In genomic region chr6:169961772-169962561, GRCh38 we compare ENCODE assay signal across 8 cellular contexts.
DNase-seq lines count a peak whose midpoint lies in the region; ATAC-seq and TF ChIP-seq lines count a peak whose summit lies in the region.

No MANE protein-coding gene starts in this region.

- H3K9me3 ChIP-seq in WERI-Rb-1 (ENCODE audit: severe bottlenecking) = no peaks in the 10 kb centered on the region
- H3K9me3 ChIP-seq in mesenchymal stem cell (ENCODE audit: control insufficient read depth, low read length) = no peaks in the 10 kb centered on the region

- no peak overlapping the region for H2BK15ac ChIP-seq in mesenchymal stem cell (ENCODE audit: low read depth, poor library complexity, severe bottlenecking)

- H3K4me2 ChIP-seq in mesenchymal stem cell (ENCODE audit: low read length, poor library complexity, severe bottlenecking) = no peak overlapping the region

- H3K23ac ChIP-seq in mesenchymal stem cell (ENCODE audit: low read length in 2 of 2) = no peak overlapping the region

- no peak overlapping the region for H3K4ac ChIP-seq in mesenchymal stem cell (ENCODE audit: low read depth in 1 of 2, low read length in 2 of 2)

- H3K79me1 ChIP-seq in mesenchymal stem cell (replicated peaks; ENCODE audit: low read length, poor library complexity, severe bottlenecking) = no peaks in the 10 kb centered on the region

- WGBS in mesenchymal stem cell = 20% methylated on average over 74 of the region's 75 CpGs

- no peak overlapping the region for H3K14ac ChIP-seq in mesenchymal stem cell (ENCODE audit: low read length in 2 of 2)

- no peak overlapping the region for H2BK5ac ChIP-seq in mesenchymal stem cell (ENCODE audit: low read depth, low read length, poor library complexity, severe bottlenecking)

- no peak overlapping the region for H4K91ac ChIP-seq in mesenchymal stem cell (ENCODE audit: low read length)

- no peak overlapping the region for H3K27ac Mint-ChIP-seq in dendritic cell treated with granulocyte-macrophage colony-stimulating factor and Interleukin-4, amounts not matched to agents 40 ng/mL and 50 ng/mL, for 4 days
- peak overlapping the region; percentile 82 to 89 for H3K27ac Mint-ChIP-seq in stimulated activated naive CD8-positive, alpha-beta T cell treated with anti-CD3 and anti-CD28 coated beads, Interleukin-15, amount 100 ng/mL, for 72 hours

- DNase-seq in WERI-Rb-1 = no peak
- DNase-seq in mesenchymal stem cell = no peak
- DNase-seq in stimulated activated naive CD8-positive, alpha-beta T cell treated with anti-CD3 and anti-CD28 coated beads, Interleukin-15, amount 100 ng/mL, for 72 hours = peak; percentile 50 to 56
- no peak for DNase-seq in NCI-H446 treated with DMSO at 0.1 percent for 48 hours (lab: John Stamatoyannopoulos, UW)
- DNase-seq in HuH-7 (ENCODE audit: low spot score) = no peak
- no peak for DNase-seq in NCI-H2107 treated with DMSO at 0.1 percent for 48 hours (lab: John Stamatoyannopoulos, UW; ENCODE audit: unreplicated experiment)

- no peaks in the 10 kb centered on the region for H3K36me3 Mint-ChIP-seq in dendritic cell treated with granulocyte-macrophage colony-stimulating factor and Interleukin-4, amounts not matched to agents 40 ng/mL and 50 ng/mL, for 4 days (ENCODE audit: low read depth)

- no peak overlapping the region for H2BK12ac ChIP-seq in mesenchymal stem cell (ENCODE audit: low read length in 2 of 2)

- no peak overlapping the region for H3K18ac ChIP-seq in mesenchymal stem cell (ENCODE audit: low read depth in 1 of 2, low read length in 2 of 2)

- H3K27ac ChIP-seq in WERI-Rb-1 (no peak overlapping the region), mesenchymal stem cell (ENCODE audit: low read length, poor library complexity, severe bottlenecking) (no peak overlapping the region)

- no peak overlapping the region for H2AFZ ChIP-seq in mesenchymal stem cell (ENCODE audit: low read depth, low read length)

- peaks cover 3% of the 10 kb centered on the region for H3K4me1 ChIP-seq in mesenchymal stem cell (ENCODE audit: control insufficient read depth, insufficient read depth, low read depth, low read length)

- ATAC-seq in stimulated activated naive CD8-positive, alpha-beta T cell treated with anti-CD3 and anti-CD28 coated beads, Interleukin-15, amount 100 ng/mL, for 72 hours = peak; percentile 66
- no peak for ATAC-seq in HG03108 (IDR thresholded peaks at IDR 0.05; ENCODE audit: unreplicated experiment)

- no peaks in the 10 kb centered on the region for H3K27me3 ChIP-seq in WERI-Rb-1 (ENCODE audit: insufficient read depth, low read depth, severe bottlenecking)
- H3K27me3 ChIP-seq in mesenchymal stem cell (ENCODE audit: control insufficient read depth in 1 of 2, insufficient read depth in 1 of 2, low read length in 2 of 2) = peaks cover 25 to 53% of the 10 kb centered on the region in 2 experiments

- peak overlapping the region; percentile 60 for H3K9ac ChIP-seq in mesenchymal stem cell (ENCODE audit: low read length)

- 0 out of 2 replicates have a peak, but pooled peaks have one; percentile 4 for TF ChIP-seq CTCF in WERI-Rb-1 (IDR thresholded peaks at IDR 0.05; ENCODE audit: low read depth, low read length)

- no peaks in the 10 kb centered on the region for H3K9me3 Mint-ChIP-seq in dendritic cell treated with granulocyte-macrophage colony-stimulating factor and Interleukin-4, amounts not matched to agents 40 ng/mL and 50 ng/mL, for 4 days
- H3K9me3 Mint-ChIP-seq in stimulated activated naive CD8-positive, alpha-beta T cell treated with anti-CD3 and anti-CD28 coated beads, Interleukin-15, amount 100 ng/mL, for 72 hours = no peaks in the 10 kb centered on the region

- H3K4me1 Mint-ChIP-seq in dendritic cell treated with granulocyte-macrophage colony-stimulating factor and Interleukin-4, amounts not matched to agents 40 ng/mL and 50 ng/mL, for 4 days (ENCODE audit: low read depth) = peaks cover 12% of the 10 kb centered on the region
- H3K4me1 Mint-ChIP-seq in stimulated activated naive CD8-positive, alpha-beta T cell treated with anti-CD3 and anti-CD28 coated beads, Interleukin-15, amount 100 ng/mL, for 72 hours = peaks cover 28% of the 10 kb centered on the region

- H3K27me3 Mint-ChIP-seq in dendritic cell treated with granulocyte-macrophage colony-stimulating factor and Interleukin-4, amounts not matched to agents 40 ng/mL and 50 ng/mL, for 4 days = peaks cover 31% of the 10 kb centered on the region
- H3K27me3 Mint-ChIP-seq in stimulated activated naive CD8-positive, alpha-beta T cell treated with anti-CD3 and anti-CD28 coated beads, Interleukin-15, amount 100 ng/mL, for 72 hours = peaks cover 19% of the 10 kb centered on the region

- no peak overlapping the region for H4K8ac ChIP-seq in mesenchymal stem cell (ENCODE audit: low read length)

- H3K4me3 Mint-ChIP-seq in dendritic cell treated with granulocyte-macrophage colony-stimulating factor and Interleukin-4, amounts not matched to agents 40 ng/mL and 50 ng/mL, for 4 days = peak overlapping the region; percentile 18
- H3K4me3 Mint-ChIP-seq in stimulated activated naive CD8-positive, alpha-beta T cell treated with anti-CD3 and anti-CD28 coated beads, Interleukin-15, amount 100 ng/mL, for 72 hours = peak overlapping the region; percentile 68 to 74

- intact Hi-C loops in dendritic cell treated with granulocyte-macrophage colony-stimulating factor and Interleukin-4, amounts not matched to agents 40 ng/mL and 50 ng/mL, for 4 days (cut with micrococcal nuclease) = no loop called here

- no peak overlapping the region for H2BK120ac ChIP-seq in mesenchymal stem cell (ENCODE audit: low read depth, low read length)

- no peak overlapping the region for H2AK5ac ChIP-seq in mesenchymal stem cell (ENCODE audit: low read length, severe bottlenecking)

- H3K36me3 ChIP-seq in WERI-Rb-1 (no peaks in the 10 kb centered on the region), mesenchymal stem cell (ENCODE audit: control insufficient read depth in 1 of 2, insufficient read depth in 2 of 2, low read depth in 1 of 2, low read length in 2 of 2) (no peaks in the 10 kb centered on the region)

- no peak overlapping the region for H3K4me3 ChIP-seq in WERI-Rb-1 (ENCODE audit: low read depth, low read length)
- peak overlapping the region in 1 of 2 experiments; percentile 62 for H3K4me3 ChIP-seq in mesenchymal stem cell (ENCODE audit: insufficient read depth in 1 of 2, low read depth in 1 of 2, low read length in 2 of 2)

Comparison
In these comparisons a context has a peak if more than half of its experiments do, and no peak if none do; other contexts are left out.
1. DNase-seq: peak in stimulated activated naive CD8-positive, alpha-beta T cell treated with anti-CD3 and anti-CD28 coated beads, Interleukin-15, amount 100 ng/mL, for 72 hours (2 of 2); none in WERI-Rb-1 (single experiment), mesenchymal stem cell (single experiment), NCI-H446 treated with DMSO at 0.1 percent for 48 hours (single experiment), HuH-7 (single experiment) and NCI-H2107 treated with DMSO at 0.1 percent for 48 hours (single experiment).